ENCODE assay signal across 11 cellular contexts in the genomic region with DNA sequence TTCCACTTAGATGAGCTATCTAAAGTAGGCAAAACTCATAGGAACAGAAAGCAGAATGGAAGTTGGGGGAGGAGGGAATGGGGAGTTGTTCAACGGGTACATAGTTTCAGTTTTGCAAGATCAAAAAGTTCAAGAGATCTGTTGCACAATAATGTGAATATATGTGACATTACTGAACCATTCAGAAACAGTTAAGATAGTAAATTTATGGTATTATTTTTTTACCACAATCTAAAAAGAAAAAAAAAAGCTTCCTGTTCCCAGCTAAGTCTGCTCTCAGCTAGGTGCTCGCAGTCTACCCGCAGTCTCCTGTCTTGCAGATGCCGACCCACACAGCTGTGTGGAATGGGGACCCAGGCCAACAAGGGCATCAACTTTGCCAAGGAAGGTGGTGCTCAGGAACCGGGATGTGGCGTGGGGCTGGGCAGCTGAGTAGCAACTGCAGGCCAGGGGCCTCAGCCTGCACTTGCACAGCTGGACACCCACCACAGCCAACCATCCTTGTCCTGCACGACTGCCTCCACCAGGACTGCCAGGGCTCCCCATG. TPM values are rescaled to one million over a fixed set of nuclear protein-coding genes. Genes with fewer than 3 reads are reported as not detected.
DNase-seq lines count a peak whose midpoint lies in the region; ATAC-seq and TF ChIP-seq lines count a peak whose summit lies in the region.
"Had no signal": no experiment of that assay in that cellular context is flagged by ENCODE, and none has a peak within 500 bp of the region (broad histone marks: within the 10 kb centered on the region; RNA-seq: fewer than 3 reads in every experiment).

No MANE protein-coding gene starts in this region.

- no peak overlapping the region for H3K4me3 ChIP-seq in cardiac fibroblast (replicated peaks in 1 of 2; ENCODE audit: low read depth in 2 of 2, low read length in 2 of 2)

- TF ChIP-seq CTCF in cardiac fibroblast (IDR thresholded peaks at IDR 0.05; ENCODE audit: low read depth, low read length): no peak
- TF ChIP-seq CTCF in omental fat pad (IDR thresholded peaks at IDR 0.05): no peak

- peak; percentile 42 for DNase-seq in HCEC 1CT
- DNase-seq in NOMO-1 treated with DMSO at 0.1 percent for 48 hours (lab: John Stamatoyannopoulos, UW; ENCODE audit: unreplicated experiment): peak; percentile 85
- DNase-seq in cardiac fibroblast (ENCODE audit: low read depth in 2 of 2): peak; percentile 32 to 36
- no peak for DNase-seq in omental fat pad (ENCODE audit: low spot score)
- no peak for DNase-seq in NCI-H146 treated with DMSO at 0.1 percent for 48 hours (lab: John Stamatoyannopoulos, UW; ENCODE audit: unreplicated experiment)
- no peak for DNase-seq in stimulated activated naive CD4-positive, alpha-beta T cell treated with Interleukin-2 at 50 U/mL for 16 hours (lab: John Stamatoyannopoulos, UW)
- no peak for DNase-seq in SKM-1 treated with dmso at 0.1 percent for 144 hours (lab: John Stamatoyannopoulos, UW; ENCODE audit: unreplicated experiment)
- DNase-seq: DMS79, naive B cell, NCI-H2107 had no signal

- peak; percentile 69 for ATAC-seq in omental fat pad (ENCODE audit: low FRiP score)
- ATAC-seq: Panc1 had no signal

RNA-seq across cellular contexts. Expression of gene ANO6, which starts 15.3 kb away (rescaled TPM):
- 100 to 1,000 TPM in 2 of 4 donors, 10 to 100 TPM in 2; 88.8 to 189 (median 105) TPM for total RNA-seq in omental fat pad

Comparison
In these comparisons a context has a peak if more than half of its experiments do, and no peak if none do; other contexts are left out.
1. DNase-seq: peak in HCEC 1CT (single experiment), NOMO-1 treated with DMSO at 0.1 percent for 48 hours (single experiment) and cardiac fibroblast (2 of 2); none in omental fat pad (single experiment), NCI-H146 treated with DMSO at 0.1 percent for 48 hours (single experiment), stimulated activated naive CD4-positive, alpha-beta T cell treated with Interleukin-2 at 50 U/mL for 16 hours (single experiment) and SKM-1 treated with dmso at 0.1 percent for 144 hours (single experiment).